ENCODE assay signal across 2 cellular contexts in the genomic region with DNA sequence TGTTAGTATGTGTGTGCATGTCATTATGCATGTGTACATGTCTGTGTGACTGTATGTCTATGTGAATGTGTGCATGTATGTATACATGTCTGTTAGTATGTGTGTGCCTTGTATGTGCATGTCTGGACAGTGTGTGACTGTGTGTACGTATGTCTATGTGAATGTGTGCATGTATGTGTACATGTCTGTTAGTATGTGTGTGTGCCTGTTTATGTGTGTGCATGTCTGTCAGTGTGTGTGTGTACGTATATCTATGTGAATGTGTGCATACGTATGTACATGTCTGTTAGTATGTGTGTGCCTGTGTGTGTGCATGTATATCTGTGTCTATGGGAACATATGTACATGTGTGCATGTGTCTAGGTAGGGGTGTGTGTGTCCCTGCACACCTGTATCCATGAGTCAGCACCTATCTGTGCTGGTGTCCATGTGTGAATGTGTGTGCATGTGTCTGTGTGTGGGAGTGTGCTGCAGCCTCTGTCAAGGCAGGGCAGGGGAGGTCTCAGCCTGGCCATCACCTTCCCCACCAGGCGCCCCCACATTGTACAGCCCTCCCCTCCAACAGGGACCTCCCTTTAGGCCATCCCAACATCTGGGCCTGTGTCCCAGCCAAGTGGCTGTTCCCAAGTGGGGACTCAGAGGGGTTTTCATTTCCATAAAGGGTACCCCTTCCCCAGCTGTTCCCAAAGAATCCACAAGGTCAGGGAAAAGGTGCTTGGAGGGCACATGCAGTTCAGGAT.
TF ChIP-seq lines count a peak whose summit lies in the region.

No MANE protein-coding gene starts in this region.

TF ChIP-seq in H1, 55 proteins besides CTCF, POLR2A, EP300 and RAD21:
- TF ChIP-seq BACH1 (IDR thresholded peaks at IDR 0.05; ENCODE audit: low read length) (peak; percentile 50; the same call in 1 of the 2 replicates), MAFK (IDR thresholded peaks at IDR 0.05; ENCODE audit: low read depth, low read length) (0 out of 2 replicates have a peak, but pooled peaks have one; percentile 27), SUZ12 (IDR thresholded peaks at IDR 0.05; ENCODE audit: low read length) (no peak)

TF ChIP-seq in SK-N-SH, 30 proteins besides CTCF, POLR2A, EP300 and RAD21:
- TF ChIP-seq JUND (IDR thresholded peaks at IDR 0.05) (no peak), NFIC (IDR thresholded peaks at IDR 0.05; ENCODE audit: borderline replicate concordance) (no peak), MXI1 (IDR thresholded peaks at IDR 0.05; ENCODE audit: low read depth, low read length) (no peak), FOXJ3 (CRISPR knock-in tag; IDR thresholded peaks at IDR 0.05) (no peak), CHD2 (IDR thresholded peaks at IDR 0.05; ENCODE audit: low read length, partially characterized antibody) (no peak), SMC3 (IDR thresholded peaks at IDR 0.05; ENCODE audit: low read depth, low read length) (no peak), RFX5 (IDR thresholded peaks at IDR 0.05; ENCODE audit: low read length) (no peak), YY1 (IDR thresholded peaks at IDR 0.05; ENCODE audit: low read depth) (no peak), GATA2 (CRISPR knock-in tag; IDR thresholded peaks at IDR 0.05) (no peak), TCF12 (IDR thresholded peaks at IDR 0.05) (no peak), SIN3A (IDR thresholded peaks at IDR 0.05; ENCODE audit: borderline replicate concordance, low read depth, low read length) (no peak)
- TF ChIP-seq, protein P1, sequence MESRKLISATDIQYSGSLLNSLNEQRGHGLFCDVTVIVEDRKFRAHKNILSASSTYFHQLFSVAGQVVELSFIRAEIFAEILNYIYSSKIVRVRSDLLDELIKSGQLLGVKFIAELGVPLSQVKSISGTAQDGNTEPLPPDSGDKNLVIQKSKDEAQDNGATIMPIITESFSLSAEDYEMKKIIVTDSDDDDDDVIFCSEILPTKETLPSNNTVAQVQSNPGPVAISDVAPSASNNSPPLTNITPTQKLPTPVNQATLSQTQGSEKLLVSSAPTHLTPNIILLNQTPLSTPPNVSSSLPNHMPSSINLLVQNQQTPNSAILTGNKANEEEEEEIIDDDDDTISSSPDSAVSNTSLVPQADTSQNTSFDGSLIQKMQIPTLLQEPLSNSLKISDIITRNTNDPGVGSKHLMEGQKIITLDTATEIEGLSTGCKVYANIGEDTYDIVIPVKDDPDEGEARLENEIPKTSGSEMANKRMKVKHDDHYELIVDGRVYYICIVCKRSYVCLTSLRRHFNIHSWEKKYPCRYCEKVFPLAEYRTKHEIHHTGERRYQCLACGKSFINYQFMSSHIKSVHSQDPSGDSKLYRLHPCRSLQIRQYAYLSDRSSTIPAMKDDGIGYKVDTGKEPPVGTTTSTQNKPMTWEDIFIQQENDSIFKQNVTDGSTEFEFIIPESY (IDR thresholded peaks at IDR 0.05; ENCODE audit: borderline replicate concordance, low read depth): no peak
- TF ChIP-seq, protein P2, sequence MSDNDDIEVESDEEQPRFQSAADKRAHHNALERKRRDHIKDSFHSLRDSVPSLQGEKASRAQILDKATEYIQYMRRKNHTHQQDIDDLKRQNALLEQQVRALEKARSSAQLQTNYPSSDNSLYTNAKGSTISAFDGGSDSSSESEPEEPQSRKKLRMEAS (IDR thresholded peaks at IDR 0.05; ENCODE audit: low read depth): no peak
- TF ChIP-seq, protein P3, sequence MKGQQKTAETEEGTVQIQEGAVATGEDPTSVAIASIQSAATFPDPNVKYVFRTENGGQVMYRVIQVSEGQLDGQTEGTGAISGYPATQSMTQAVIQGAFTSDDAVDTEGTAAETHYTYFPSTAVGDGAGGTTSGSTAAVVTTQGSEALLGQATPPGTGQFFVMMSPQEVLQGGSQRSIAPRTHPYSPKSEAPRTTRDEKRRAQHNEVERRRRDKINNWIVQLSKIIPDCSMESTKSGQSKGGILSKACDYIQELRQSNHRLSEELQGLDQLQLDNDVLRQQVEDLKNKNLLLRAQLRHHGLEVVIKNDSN (IDR thresholded peaks at IDR 0.05; ENCODE audit: borderline replicate concordance, low read depth): no peak
